ENCODE assay signal across 2 cellular contexts in genomic region chr22:26485013-26485412, GRCh38.
A peak's percentile ranks its signal among the peaks of the same experiment; 100 is the strongest.
TF ChIP-seq lines count a peak whose summit lies in the region.

No MANE protein-coding gene starts in this region.

TF ChIP-seq in A549, 52 proteins besides CTCF, POLR2A, EP300 and RAD21:
- no peak for TF ChIP-seq TP53 (CRISPR knock-in tag; IDR thresholded peaks at IDR 0.05)
- TF ChIP-seq E2F6 (IDR thresholded peaks at IDR 0.05; ENCODE audit: borderline replicate concordance, low read depth) = no peak
- TF ChIP-seq SMC3 (IDR thresholded peaks at IDR 0.05) = no peak

TF ChIP-seq in HEK293, 187 proteins besides CTCF, POLR2A, EP300 and RAD21:
- TF ChIP-seq ZNF514 (tag by site-specific recombination; IDR thresholded peaks at IDR 0.05) = no peak
- TF ChIP-seq PRDM1 (tag by site-specific recombination; IDR thresholded peaks at IDR 0.05) = peak; percentile 46; the same call in 1 of the 2 replicates
